Comparison of ENCODE assay signal across 8 cellular contexts in genomic region chr11:84780689-84781293, GRCh38.
DNase-seq lines count a peak whose midpoint lies in the region; ATAC-seq and TF ChIP-seq lines count a peak whose summit lies in the region.

No MANE protein-coding gene starts in this region.

- no peaks in the 10 kb centered on the region for H3K4me1 ChIP-seq in CD8-positive, alpha-beta T cell (ENCODE audit: insufficient read depth, low read length)

- no peaks in the 10 kb centered on the region for H3K4me1 Mint-ChIP-seq in CD8-positive, alpha-beta T cell (ENCODE audit: low read depth)

- TF ChIP-seq CTCF in CD8-positive, alpha-beta T cell (IDR thresholded peaks at IDR 0.05) = no peak

- H3K27ac ChIP-seq in SK-N-MC = no peak overlapping the region
- H3K27ac ChIP-seq in CD8-positive, alpha-beta T cell (ENCODE audit: low read depth, low read length) = no peak overlapping the region

- no peaks in the 10 kb centered on the region for H3K36me3 ChIP-seq in SK-N-MC (ENCODE audit: insufficient read depth, low read length)
- no peaks in the 10 kb centered on the region for H3K36me3 ChIP-seq in CD8-positive, alpha-beta T cell (ENCODE audit: insufficient read depth, low read length)

- no peak overlapping the region for H3K9ac ChIP-seq in SK-N-MC (ENCODE audit: insufficient read length)

- no peak overlapping the region for H3K27ac Mint-ChIP-seq in CD8-positive, alpha-beta T cell

- ATAC-seq in HG02885 (IDR thresholded peaks at IDR 0.05; ENCODE audit: poor library complexity, unreplicated experiment) (no peak), HG03135 (IDR thresholded peaks at IDR 0.05; ENCODE audit: unreplicated experiment) (no peak), HG02571 (IDR thresholded peaks at IDR 0.05; ENCODE audit: unreplicated experiment) (no peak)
- no peak for ATAC-seq in CD8-positive, alpha-beta T cell

- intact Hi-C loops in CD8-positive, alpha-beta T cell (cut with DNase I, micrococcal nuclease) = no loop called here

- no peaks in the 10 kb centered on the region for H3K27me3 ChIP-seq in CD8-positive, alpha-beta T cell (ENCODE audit: insufficient read depth, low read length)

- no peaks in the 10 kb centered on the region for H3K36me3 Mint-ChIP-seq in CD8-positive, alpha-beta T cell

- POLR2A ChIA-PET in CD8-positive, alpha-beta T cell (lab: Charles Lee) = no interaction called here

- H3K4me3 Mint-ChIP-seq in CD8-positive, alpha-beta T cell = no peak overlapping the region

- peaks cover 23% of the 10 kb centered on the region for H3K9me3 Mint-ChIP-seq in CD8-positive, alpha-beta T cell

- no peak overlapping the region for H3K4me3 ChIP-seq in SK-N-MC
- H3K4me3 ChIP-seq in CD8-positive, alpha-beta T cell (ENCODE audit: low read depth, low read length) = no peak overlapping the region

- CTCF ChIA-PET in CD8-positive, alpha-beta T cell (lab: Charles Lee) = interaction anchor here (0.6 kb wide), 1 partner anchor 1044 kb away, joined by 3 read pairs; no protein-coding TSS in a partner anchor

- DNase-seq in EH (ENCODE audit: low read depth) = peak; percentile 22
- peak; percentile 62 for DNase-seq in HT-29 (ENCODE audit: low spot score)
- DNase-seq in SK-N-MC (ENCODE audit: low read depth, low spot score) = peak; percentile 24
- DNase-seq in iPS DF 4.7 (ENCODE audit: extremely low read depth, low spot score) = peak; percentile 14
- DNase-seq in CD8-positive, alpha-beta T cell = no peak

- H3K27me3 Mint-ChIP-seq in CD8-positive, alpha-beta T cell (ENCODE audit: low read depth) = no peaks in the 10 kb centered on the region

- no peaks in the 10 kb centered on the region for H3K9me3 ChIP-seq in SK-N-MC (ENCODE audit: low read depth, low read length)
- no peaks in the 10 kb centered on the region for H3K9me3 ChIP-seq in CD8-positive, alpha-beta T cell (ENCODE audit: low read length)

Comparison
In these comparisons a context has a peak if more than half of its experiments do, and no peak if none do; other contexts are left out.
1. DNase-seq: peak in EH (single experiment), HT-29 (single experiment), SK-N-MC (single experiment) and iPS DF 4.7 (single experiment); none in CD8-positive, alpha-beta T cell (0 of 7).